ENCODE assay signal across 12 cellular contexts in the genomic region with DNA sequence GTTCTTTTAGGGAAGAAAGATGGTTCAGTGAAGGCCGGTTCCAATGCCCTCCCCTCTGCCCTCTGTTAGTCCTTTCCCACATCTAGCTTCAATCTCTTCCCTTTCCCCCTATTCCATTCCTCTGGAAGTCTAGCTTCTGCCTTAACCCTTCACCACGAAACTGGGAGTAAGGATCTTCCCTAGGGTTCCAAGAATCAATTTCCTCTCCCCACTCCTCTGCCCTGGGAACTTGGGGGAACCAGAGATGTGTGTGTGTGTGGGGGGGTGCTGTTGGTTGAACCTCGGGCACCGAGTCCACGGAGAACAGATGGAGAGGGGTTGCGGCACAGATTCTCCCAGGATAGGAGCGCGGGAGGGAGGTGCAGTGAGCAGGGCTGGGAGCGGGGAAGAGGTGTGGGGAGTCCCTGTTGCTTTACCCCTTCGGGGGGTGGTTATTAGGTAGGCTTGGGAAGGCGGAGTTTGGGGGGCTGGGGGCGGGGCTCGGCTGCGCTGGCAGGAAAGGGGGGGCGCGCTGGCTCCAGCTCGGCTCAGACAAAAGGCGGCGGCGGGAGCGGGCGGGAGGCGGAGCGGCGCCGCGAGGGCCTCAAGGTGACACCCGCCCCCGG. TPM values are rescaled to one million over a fixed set of nuclear protein-coding genes. Genes with fewer than 3 reads are reported as not detected.
DNase-seq lines count a peak whose midpoint lies in the region; ATAC-seq and TF ChIP-seq lines count a peak whose summit lies in the region.
"Had no signal": no experiment of that assay in that cellular context is flagged by ENCODE, and none has a peak within 500 bp of the region (broad histone marks: within the 10 kb centered on the region; RNA-seq: fewer than 3 reads in every experiment).

A gene (plus strand): TSS at position 530 of the 605 bp plus-strand sequence. CDS start 293 bp downstream, outside the sequence.

- no peaks in the 10 kb centered on the region; the same call in 1 of the 2 replicates for H3K27me3 ChIP-seq in iPS DF 6.9 (ENCODE audit: control insufficient read depth, insufficient read depth, low read length)
- peaks cover 4 to 72% (median 55%) of the 10 kb centered on the region in 3 donors for H3K27me3 ChIP-seq in stomach

- peak within 1 kb of the TSS; percentile 49 for H3K4me3 Mint-ChIP-seq in T-helper 2 cell treated with Interferon-gamma antibody and Interleukin-4, amounts not matched to agents 5 μg/mL and 100 μg/mL, for 36 hours
- peak within 1 kb of the TSS; percentile 46 for H3K4me3 Mint-ChIP-seq in activated CD4-positive, alpha-beta memory T cell treated with anti-CD3 and anti-CD28 coated beads for 36 hours

- H3K9me3 Mint-ChIP-seq in T-helper 2 cell treated with Interferon-gamma antibody and Interleukin-4, amounts not matched to agents 5 μg/mL and 100 μg/mL, for 36 hours = no peaks in the 10 kb centered on the region
- no peaks in the 10 kb centered on the region for H3K9me3 Mint-ChIP-seq in activated CD4-positive, alpha-beta memory T cell treated with anti-CD3 and anti-CD28 coated beads for 36 hours

- H3K27ac Mint-ChIP-seq in T-helper 2 cell treated with Interferon-gamma antibody and Interleukin-4, amounts not matched to agents 5 μg/mL and 100 μg/mL, for 36 hours = no peak within 1 kb of the TSS
- no peak within 1 kb of the TSS for H3K27ac Mint-ChIP-seq in activated CD4-positive, alpha-beta memory T cell treated with anti-CD3 and anti-CD28 coated beads for 36 hours

- intact Hi-C loops in activated CD4-positive, alpha-beta memory T cell treated with anti-CD3 and anti-CD28 coated beads for 36 hours (cut with micrococcal nuclease) = loop anchor here (2.0 kb wide), 1 partner anchor 43 kb away; a partner anchor contains a TSS
- intact Hi-C loops in stomach (cut with DNase I; ENCODE audit: low total_unique reads) = no loop called here
- intact Hi-C loops in left colon (cut with DNase I, micrococcal nuclease) = loop anchor here in 1 of 2 donors (5.0 kb wide), 1 partner anchor 67 kb away; no protein-coding TSS in a partner anchor

- no peak for DNase-seq in T-helper 2 cell treated with Interferon-gamma antibody and Interleukin-4, amounts not matched to agents 5 μg/mL and 100 μg/mL, for 36 hours (ENCODE audit: low spot score)
- DNase-seq in T-helper 2 cell (no peak), iPS DF 6.9 (ENCODE audit: low read depth, low spot score) (no peak), stomach (no peak), COLO829 (ENCODE audit: low spot score) (no peak), left colon (no peak)
- DNase-seq in activated CD4-positive, alpha-beta memory T cell treated with anti-CD3 and anti-CD28 coated beads for 36 hours = no peak
- DNase-seq: foreskin melanocyte had no signal

- H3K36me3 ChIP-seq in iPS DF 6.9 (ENCODE audit: control insufficient read depth, insufficient read depth, low read length) (no peaks in the 10 kb centered on the region; the same call in 1 of the 2 replicates), stomach (no peaks in the 10 kb centered on the region)

- H3K4me1 Mint-ChIP-seq in T-helper 2 cell treated with Interferon-gamma antibody and Interleukin-4, amounts not matched to agents 5 μg/mL and 100 μg/mL, for 36 hours (ENCODE audit: low read depth) = peaks cover 17% of the 10 kb centered on the region
- H3K4me1 Mint-ChIP-seq in activated CD4-positive, alpha-beta memory T cell treated with anti-CD3 and anti-CD28 coated beads for 36 hours (ENCODE audit: low read depth) = peaks cover 28% of the 10 kb centered on the region

- no CpG with 5 or more reads among the region's 29 CpGs for WGBS in iPS DF 6.9 (ENCODE audit: insufficient coverage, insufficient read length)
- 12 to 37% (median 21%) methylated on average over 11 to 29 of the region's 29 CpGs for whole genome bisulfite sequencing in stomach, 5 donors

- H3K36me3 Mint-ChIP-seq in T-helper 2 cell treated with Interferon-gamma antibody and Interleukin-4, amounts not matched to agents 5 μg/mL and 100 μg/mL, for 36 hours (ENCODE audit: low read depth) = no peaks in the 10 kb centered on the region
- H3K36me3 Mint-ChIP-seq in activated CD4-positive, alpha-beta memory T cell treated with anti-CD3 and anti-CD28 coated beads for 36 hours = no peaks in the 10 kb centered on the region

- H3K4me1 ChIP-seq in iPS DF 6.9 (ENCODE audit: control insufficient read depth, insufficient read depth, low read length) = peaks cover 7% of the 10 kb centered on the region; the same call in 1 of the 2 replicates
- peaks cover 10 to 18% (median 15%) of the 10 kb centered on the region in 4 donors for H3K4me1 ChIP-seq in stomach

- no peak for TF ChIP-seq POLR2A in stomach (IDR thresholded peaks at IDR 0.05)

- POLR2A ChIA-PET in activated CD4-positive, alpha-beta memory T cell treated with anti-CD3 and anti-CD28 coated beads for 36 hours (lab: Charles Lee) = interaction anchor here (1.0 kb wide), 1 partner anchor 43 kb away, joined by 3 read pairs; a partner anchor contains a TSS

- H3K27ac ChIP-seq in iPS DF 6.9 (ENCODE audit: low read length) (no peak within 1 kb of the TSS), stomach (no peak within 1 kb of the TSS)
- H3K27ac ChIP-seq: C4-2B had no signal

- TF ChIP-seq CTCF in stomach (IDR thresholded peaks at IDR 0.05) = no peak

- ATAC-seq in left colon (no peak), GM19351 (IDR thresholded peaks at IDR 0.05; ENCODE audit: unreplicated experiment) (no peak)

- TF ChIP-seq EP300 in stomach (IDR thresholded peaks at IDR 0.05) = no peak

- peak within 1 kb of the TSS; percentile 48; the same call in 1 of the 2 replicates for H3K4me3 ChIP-seq in iPS DF 6.9 (ENCODE audit: low read length)
- peak within 1 kb of the TSS; percentile 46 to 58 (median 51) for H3K4me3 ChIP-seq in stomach

- peaks cover 56% of the 10 kb centered on the region for H3K27me3 Mint-ChIP-seq in T-helper 2 cell treated with Interferon-gamma antibody and Interleukin-4, amounts not matched to agents 5 μg/mL and 100 μg/mL, for 36 hours (ENCODE audit: low read depth)
- peaks cover 50% of the 10 kb centered on the region for H3K27me3 Mint-ChIP-seq in activated CD4-positive, alpha-beta memory T cell treated with anti-CD3 and anti-CD28 coated beads for 36 hours

- no peaks in the 10 kb centered on the region for H3K9me3 ChIP-seq in iPS DF 6.9 (ENCODE audit: control insufficient read depth, insufficient read depth, low read length)
- no peaks in the 10 kb centered on the region for H3K9me3 ChIP-seq in stomach

- CTCF ChIA-PET in activated CD4-positive, alpha-beta memory T cell treated with anti-CD3 and anti-CD28 coated beads for 36 hours (lab: Charles Lee) = interaction anchor here (0.9 to 5.2 kb wide), 6 partner anchors 14 to 67 kb away, joined by 3 to 184 read pairs (median 5); a partner anchor contains a TSS

RNA-seq across cellular contexts. Expression of the gene that starts here (rescaled TPM):
- total RNA-seq in activated CD4-positive, alpha-beta memory T cell treated with anti-CD3 and anti-CD28 coated beads for 36 hours = under 1 TPM; 0.07 to 0.12 TPM
- total RNA-seq in stomach (under 1 TPM in 2 of 5 donors, not detected in 3; 0.18 to 0.29 TPM), left colon (under 1 TPM; 0.21 to 0.31 TPM)
- polyA plus RNA-seq in stomach = under 1 TPM in 2 of 3 donors, not detected in 1; 0.12 to 0.28 TPM
- total RNA-seq: activated CD8-positive, alpha-beta memory T cell treated with anti-CD3 and anti-CD28 coated beads for 36 hours; M059J had no signal
